ENCODE assay signal across 28 cellular contexts in genomic region chr1:33385251-33385650, GRCh38.
"Had no signal": no experiment of that assay in that cellular context is flagged by ENCODE, and none has a peak within 500 bp of the region (broad histone marks: within the 10 kb centered on the region; RNA-seq: fewer than 3 reads in every experiment).

No MANE protein-coding gene starts in this region.

- H3K9me3 Mint-ChIP-seq: activated CD4-positive, alpha-beta T cell treated with anti-CD3 and anti-CD28 coated beads, Interleukin-2, amount 10 ng/mL, durations not matched to agents 24 days and 14 days; activated CD8-positive, alpha-beta T cell treated with anti-CD3 and anti-CD28 coated beads for 36 hours; activated naive CD4-positive, alpha-beta T cell treated with anti-CD3 and anti-CD28 coated beads for 36 hours; activated naive CD8-positive, alpha-beta T cell treated with anti-CD3 and anti-CD28 coated beads for 36 hours; nephron progenitor cell; stimulated activated naive B cell treated with anti-CD40 and anti-IgM and Interleukin-4, amounts not matched to agents 10 μg/mL and 1 μg/mL and 100 μg/mL, for 72 hours had no signal

- H3K27me3 ChIP-seq: adrenal gland, cardiac muscle cell, pancreas, stomach, suprapubic skin, tibial nerve had no signal

- H3K27ac Mint-ChIP-seq: activated CD4-positive, alpha-beta T cell treated with anti-CD3 and anti-CD28 coated beads, Interleukin-2, amount 10 ng/mL, durations not matched to agents 24 days and 14 days; activated CD8-positive, alpha-beta T cell treated with anti-CD3 and anti-CD28 coated beads for 36 hours; activated naive CD4-positive, alpha-beta T cell treated with anti-CD3 and anti-CD28 coated beads for 36 hours; activated naive CD8-positive, alpha-beta T cell treated with anti-CD3 and anti-CD28 coated beads for 36 hours; stimulated activated naive B cell treated with anti-CD40 and anti-IgM and Interleukin-4, amounts not matched to agents 10 μg/mL and 1 μg/mL and 100 μg/mL, for 72 hours had no signal

- ATAC-seq: activated CD8-positive, alpha-beta T cell treated with anti-CD3 and anti-CD28 coated beads for 36 hours; left cardiac atrium; left ventricle myocardium superior had no signal

- H3K9me3 ChIP-seq: adrenal gland, pancreas, prostate gland, stomach, suprapubic skin, tibial nerve had no signal

- DNase-seq: activated CD4-positive, alpha-beta T cell treated with anti-CD3 and anti-CD28 coated beads, Interleukin-2, amount 10 ng/mL, durations not matched to agents 24 days and 14 days; activated CD4-positive, CD25-positive, alpha-beta regulatory T cell treated with anti-CD3 and anti-CD28 coated beads, Interleukin-2, amount 50 U/mL, for 72 hours; activated CD8-positive, alpha-beta T cell treated with anti-CD3 and anti-CD28 coated beads for 36 hours; activated effector memory CD4-positive, alpha-beta T cell treated with anti-CD3 and anti-CD28 coated beads, Interleukin-2, amount 50 U/mL, for 16 hours; activated naive CD4-positive, alpha-beta T cell treated with anti-CD3 and anti-CD28 coated beads for 36 hours; activated naive CD8-positive, alpha-beta T cell treated with anti-CD3 and anti-CD28 coated beads for 36 hours; activated T-cell treated with anti-CD3 and anti-CD28 coated beads for 4 hours; aorta; cerebellar nuclear complex; left cardiac atrium; left ventricle myocardium superior; nephron progenitor cell; pancreas; retina; stimulated activated CD4-positive, alpha-beta T cell treated with anti-CD3 and anti-CD28 coated beads, Interleukin-1b, Interleukin-23, amount 100 ng/mL, for 48 hours; stimulated activated naive B cell treated with anti-CD40 and anti-IgM and Interleukin-4, amounts not matched to agents 10 μg/mL and 1 μg/mL and 100 μg/mL, for 72 hours; stomach; T-helper 2 cell had no signal

- FAIRE-seq: endothelial cell of umbilical vein, frontal cortex, pancreas had no signal

- H3K27ac ChIP-seq: cardiac muscle cell, coronary artery, pancreas, suprapubic skin had no signal

- H3K36me3 Mint-ChIP-seq: activated naive CD8-positive, alpha-beta T cell treated with anti-CD3 and anti-CD28 coated beads for 36 hours; stimulated activated naive B cell treated with anti-CD40 and anti-IgM and Interleukin-4, amounts not matched to agents 10 μg/mL and 1 μg/mL and 100 μg/mL, for 72 hours had no signal

- H3K4me2 ChIP-seq: smooth muscle cell had no signal

- H3K4me3 Mint-ChIP-seq: activated CD4-positive, alpha-beta T cell treated with anti-CD3 and anti-CD28 coated beads, Interleukin-2, amount 10 ng/mL, durations not matched to agents 24 days and 14 days; activated CD8-positive, alpha-beta T cell treated with anti-CD3 and anti-CD28 coated beads for 36 hours; activated naive CD4-positive, alpha-beta T cell treated with anti-CD3 and anti-CD28 coated beads for 36 hours; activated naive CD8-positive, alpha-beta T cell treated with anti-CD3 and anti-CD28 coated beads for 36 hours; brain; stimulated activated naive B cell treated with anti-CD40 and anti-IgM and Interleukin-4, amounts not matched to agents 10 μg/mL and 1 μg/mL and 100 μg/mL, for 72 hours had no signal

- H3K4me3 ChIP-seq: adrenal gland, cardiac muscle cell, coronary artery, pancreas, prostate gland, smooth muscle cell, stomach, suprapubic skin, tibial nerve had no signal

- H3K4me1 ChIP-seq: pancreas had no signal

- H3K36me3 ChIP-seq: adrenal gland, cardiac muscle cell, pancreas, prostate gland, stomach, suprapubic skin, tibial nerve had no signal
